8 cellular contexts compared by ENCODE assay signal in genomic region chr11:14892036-14892556, GRCh38. TPM values are rescaled to one million over a fixed set of nuclear protein-coding genes. Genes with fewer than 3 reads are reported as not detected.
DNase-seq lines count a peak whose midpoint lies in the region; ATAC-seq and TF ChIP-seq lines count a peak whose summit lies in the region.

A gene with protein sequence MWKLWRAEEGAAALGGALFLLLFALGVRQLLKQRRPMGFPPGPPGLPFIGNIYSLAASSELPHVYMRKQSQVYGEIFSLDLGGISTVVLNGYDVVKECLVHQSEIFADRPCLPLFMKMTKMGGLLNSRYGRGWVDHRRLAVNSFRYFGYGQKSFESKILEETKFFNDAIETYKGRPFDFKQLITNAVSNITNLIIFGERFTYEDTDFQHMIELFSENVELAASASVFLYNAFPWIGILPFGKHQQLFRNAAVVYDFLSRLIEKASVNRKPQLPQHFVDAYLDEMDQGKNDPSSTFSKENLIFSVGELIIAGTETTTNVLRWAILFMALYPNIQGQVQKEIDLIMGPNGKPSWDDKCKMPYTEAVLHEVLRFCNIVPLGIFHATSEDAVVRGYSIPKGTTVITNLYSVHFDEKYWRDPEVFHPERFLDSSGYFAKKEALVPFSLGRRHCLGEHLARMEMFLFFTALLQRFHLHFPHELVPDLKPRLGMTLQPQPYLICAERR (minus strand): TSS chr11:14892231. CDS start chr11:14892205, 26 bp downstream.

- H3K27ac Mint-ChIP-seq in activated T-helper 2 cell treated with anti-CD3 and anti-CD28 coated beads, Interferon-gamma antibody, Interleukin-2, Interleukin-4, amounts not matched to agents 10 μg/mL and 5 μg/mL and 100 μg/mL, durations not matched to agents 14 hours and 24 hours and 36 hours, result peak within 1 kb of the TSS; percentile 98
- peak within 1 kb of the TSS; percentile 95 to 98 for H3K27ac Mint-ChIP-seq in natural killer cell

- DNase-seq in EH (ENCODE audit: low read depth) (peak; percentile 97), H4 (ENCODE audit: low spot score) (peak; percentile 99), LNCaP clone FGC (ENCODE audit: low read depth) (peak; percentile 99), RPMI8226 (peak; percentile 94), fibroblast of lung (ENCODE audit: low read depth in 2 of 2) (peak; percentile 97 to 98), natural killer cell (peak; percentile 90)
- DNase-seq in activated T-helper 2 cell treated with anti-CD3 and anti-CD28 coated beads, Interferon-gamma antibody, Interleukin-2, Interleukin-4, amounts not matched to agents 10 μg/mL and 5 μg/mL and 100 μg/mL, durations not matched to agents 14 hours and 24 hours and 36 hours (ENCODE audit: low spot score), result peak; percentile 89
- DNase-seq in stimulated activated naive CD4-positive, alpha-beta T cell treated with Interleukin-2 at 50 U/mL for 16 hours (lab: John Stamatoyannopoulos, UW), result peak; percentile 90

- H3K27me3 Mint-ChIP-seq in activated T-helper 2 cell treated with anti-CD3 and anti-CD28 coated beads, Interferon-gamma antibody, Interleukin-2, Interleukin-4, amounts not matched to agents 10 μg/mL and 5 μg/mL and 100 μg/mL, durations not matched to agents 14 hours and 24 hours and 36 hours (ENCODE audit: low read depth), result no peaks in the 10 kb centered on the region
- H3K27me3 Mint-ChIP-seq in natural killer cell (ENCODE audit: low read depth in 2 of 2), result no peaks in the 10 kb centered on the region

- intact Hi-C loops in activated T-helper 2 cell treated with anti-CD3 and anti-CD28 coated beads, Interferon-gamma antibody, Interleukin-2, Interleukin-4, amounts not matched to agents 10 μg/mL and 5 μg/mL and 100 μg/mL, durations not matched to agents 14 hours and 24 hours and 36 hours (cut with micrococcal nuclease), result loop anchor here (1.0 kb wide), 1 partner anchor 12 kb away; no protein-coding TSS in a partner anchor
- intact Hi-C loops in natural killer cell (cut with micrococcal nuclease), result loop anchor here (1.0 to 5.0 kb wide), 4 partner anchors 13 to 395 kb away; partner anchors contain the start of gene COPB1

- H3K36me3 Mint-ChIP-seq in activated T-helper 2 cell treated with anti-CD3 and anti-CD28 coated beads, Interferon-gamma antibody, Interleukin-2, Interleukin-4, amounts not matched to agents 10 μg/mL and 5 μg/mL and 100 μg/mL, durations not matched to agents 14 hours and 24 hours and 36 hours (ENCODE audit: low read depth), result peaks cover 20% of the 10 kb centered on the region
- no peaks in the 10 kb centered on the region for H3K36me3 Mint-ChIP-seq in natural killer cell

- H3K4me2 ChIP-seq in fibroblast of lung (ENCODE audit: extremely low read depth, insufficient read depth, low read length), result peak within 1 kb of the TSS; percentile 91

- H3K4me1 Mint-ChIP-seq in activated T-helper 2 cell treated with anti-CD3 and anti-CD28 coated beads, Interferon-gamma antibody, Interleukin-2, Interleukin-4, amounts not matched to agents 10 μg/mL and 5 μg/mL and 100 μg/mL, durations not matched to agents 14 hours and 24 hours and 36 hours (ENCODE audit: low read depth), result peaks cover 53% of the 10 kb centered on the region
- H3K4me1 Mint-ChIP-seq in natural killer cell, result peaks cover 23 to 40% of the 10 kb centered on the region in 2 donors

- no peak within 1 kb of the TSS for H3K9ac ChIP-seq in fibroblast of lung (ENCODE audit: insufficient read depth, low read length)

- peak within 1 kb of the TSS; percentile 82 for H3K4me3 ChIP-seq in LNCaP clone FGC (ENCODE audit: low read depth, low read length)
- H3K4me3 ChIP-seq in fibroblast of lung (replicated peaks in 1 of 4; ENCODE audit: control extremely low read depth in 1 of 4, insufficient read depth in 1 of 4, low read depth in 3 of 4, low read length in 4 of 4), result peak within 1 kb of the TSS; percentile 50 to 81 (median 70)

- no peaks in the 10 kb centered on the region for H3K4me1 ChIP-seq in fibroblast of lung (ENCODE audit: control insufficient read depth, extremely low read depth, insufficient read depth, low read length)

- TF ChIP-seq CTCF in LNCaP clone FGC (IDR thresholded peaks at IDR 0.05; ENCODE audit: control insufficient read depth, extremely low read depth, insufficient read depth), result no peak
- no peak for TF ChIP-seq CTCF in fibroblast of lung (conservative IDR thresholded peaks at IDR 0.05 in 1 of 2, IDR thresholded peaks at IDR 0.05 in 1 of 2; ENCODE audit: low read depth in 1 of 2, low read length in 2 of 2)
- TF ChIP-seq CTCF in natural killer cell (IDR thresholded peaks at IDR 0.05), result no peak

- peak within 1 kb of the TSS; percentile 91 for H2AFZ ChIP-seq in fibroblast of lung (ENCODE audit: low read length)

- H3K27ac ChIP-seq in fibroblast of lung (ENCODE audit: insufficient read depth, low read length), result no peak within 1 kb of the TSS

- no peaks in the 10 kb centered on the region for H3K79me2 ChIP-seq in fibroblast of lung (ENCODE audit: control insufficient read depth, insufficient read depth, low read length)

- ATAC-seq in natural killer cell, result peak; percentile 79 to 94 (median 86)

- no peaks in the 10 kb centered on the region for H3K9me3 Mint-ChIP-seq in activated T-helper 2 cell treated with anti-CD3 and anti-CD28 coated beads, Interferon-gamma antibody, Interleukin-2, Interleukin-4, amounts not matched to agents 10 μg/mL and 5 μg/mL and 100 μg/mL, durations not matched to agents 14 hours and 24 hours and 36 hours
- H3K9me3 Mint-ChIP-seq in natural killer cell, result no peaks in the 10 kb centered on the region

- no peaks in the 10 kb centered on the region for H4K20me1 ChIP-seq in fibroblast of lung (ENCODE audit: control insufficient read depth, extremely low read depth, insufficient read depth, low read length)

- H3K4me3 Mint-ChIP-seq in activated T-helper 2 cell treated with anti-CD3 and anti-CD28 coated beads, Interferon-gamma antibody, Interleukin-2, Interleukin-4, amounts not matched to agents 10 μg/mL and 5 μg/mL and 100 μg/mL, durations not matched to agents 14 hours and 24 hours and 36 hours (ENCODE audit: low read depth), result peak within 1 kb of the TSS; percentile 88
- H3K4me3 Mint-ChIP-seq in natural killer cell, result peak within 1 kb of the TSS; percentile 96

- no peaks in the 10 kb centered on the region for H3K36me3 ChIP-seq in fibroblast of lung (ENCODE audit: control insufficient read depth, insufficient read depth, low read length)

- no peaks in the 10 kb centered on the region for H3K9me3 ChIP-seq in fibroblast of lung (ENCODE audit: control insufficient read depth, insufficient read depth, low read depth, low read length)

- H3K27me3 ChIP-seq in fibroblast of lung (ENCODE audit: control insufficient read depth, insufficient read depth, low read length), result no peaks in the 10 kb centered on the region

RNA-seq across cellular contexts. Expression of the gene that starts here (rescaled TPM):
- 17.8 and 22.9 TPM in 2 replicates for total RNA-seq in H4 (2014; rRNA removed; shearing (Covaris generic))
- 18.2 and 20.8 TPM in 2 replicates for total RNA-seq in activated T-helper 2 cell treated with anti-CD3 and anti-CD28 coated beads, Interferon-gamma antibody, Interleukin-2, Interleukin-4, amounts not matched to agents 10 μg/mL and 5 μg/mL and 100 μg/mL, durations not matched to agents 14 hours and 24 hours and 36 hours
- total RNA-seq in fibroblast of lung (10.5 and 13.9 TPM in 2 replicates), natural killer cell (10 to 100 TPM; 14.9 to 20.3 (median 16.2) TPM)
- polyA plus RNA-seq in fibroblast of lung, result 3.4 and 4.2 TPM in 2 replicates
- 3.4 and 4.7 TPM in 2 replicates for polyA plus RNA-seq in fibroblast of lung (2012)
- polyA minus RNA-seq in fibroblast of lung (ENCODE audit: low replicate concordance), result 7.7 and 8.5 TPM in 2 replicates
